ENCODE assay signal across 12 cellular contexts in genomic region chr22:50756406-50756805, GRCh38. TPM values are rescaled to one million over a fixed set of nuclear protein-coding genes. Genes with fewer than 3 reads are reported as not detected.
DNase-seq lines count a peak whose midpoint lies in the region; ATAC-seq, FAIRE-seq and TF ChIP-seq lines count a peak whose summit lies in the region.
"Not testable (repeated sequence)": the region's sequence is repeated elsewhere in the genome, so short reads cannot be mapped to it uniquely, and the experiment has no call there.
"Had no signal": no experiment of that assay in that cellular context is flagged by ENCODE, and none has a peak within 500 bp of the region (broad histone marks: within the 10 kb centered on the region; RNA-seq: fewer than 3 reads in every experiment).

No MANE protein-coding gene starts in this region.

- not testable (repeated sequence) for H3K4me3 ChIP-seq in CD8-positive, alpha-beta T cell (ENCODE audit: low read depth, low read length)
- H3K4me3 ChIP-seq in Loucy (ENCODE audit: low read length, poor library complexity, severe bottlenecking) (peak overlapping the region; percentile 77), dorsolateral prefrontal cortex (peak overlapping the region in 35 of 59 donors; percentile 24 to 75 (median 63)), HepG2 (replicated peaks in 1 of 3; ENCODE audit: insufficient read depth in 1 of 3, low read depth in 2 of 3, low read length in 3 of 3) (peak overlapping the region in 1 of 3 experiments; percentile 16; a peak in 1 of 6 replicates), neuron (ENCODE audit: low read length) (peak overlapping the region; percentile 23), thoracic aorta (peak overlapping the region; percentile 70)

- in situ Hi-C loops in HepG2 (cut with HindIII; ENCODE audit: extremely low pct_ligation_motif_present, low pct_unique_long_range_greater_than_20kb): not testable (repeated sequence)

- not testable (repeated sequence) for TF ChIP-seq EP300 in HepG2 (IDR thresholded peaks at IDR 0.05; ENCODE audit: low read depth in 2 of 2, low read length in 2 of 2); HepG2 (CRISPR knock-in tag; IDR thresholded peaks at IDR 0.05; ENCODE audit: borderline replicate concordance)

- not testable (repeated sequence) for H3K4me1 ChIP-seq in CD8-positive, alpha-beta T cell (ENCODE audit: insufficient read depth, low read length); Loucy (ENCODE audit: insufficient read depth, low read length, poor library complexity, severe bottlenecking); HepG2 (ENCODE audit: insufficient read depth, low read length); neuron (ENCODE audit: insufficient read depth, low read length); thoracic aorta (ENCODE audit: control insufficient read depth in 1 of 2, low read depth in 2 of 2)

- H3K36me3 ChIP-seq in CD8-positive, alpha-beta T cell (ENCODE audit: insufficient read depth, low read length); Loucy (ENCODE audit: insufficient read depth, low read length); HepG2 (replicated peaks in 1 of 2; ENCODE audit: control insufficient read depth in 1 of 2, insufficient read depth in 2 of 2, low read length in 2 of 2); neuron (ENCODE audit: insufficient read depth, low read length); thoracic aorta: not testable (repeated sequence)

- not testable (repeated sequence) for TF ChIP-seq CTCF in CD8-positive, alpha-beta T cell (IDR thresholded peaks at IDR 0.05); Loucy (conservative IDR thresholded peaks at IDR 0.05; ENCODE audit: low read length); dorsolateral prefrontal cortex (IDR thresholded peaks at IDR 0.05 in 54 of 56, conservative IDR thresholded peaks at IDR 0.05 in 2 of 56; ENCODE audit: low read depth in 1 of 56, partially characterized antibody in 56 of 56); HepG2 (CRISPR knock-in tag; IDR thresholded peaks at IDR 0.05); thoracic aorta (IDR thresholded peaks at IDR 0.05)

- not testable (repeated sequence) for H3K4me2 ChIP-seq in Loucy (ENCODE audit: low read depth, low read length, poor library complexity, severe bottlenecking)
- H3K4me2 ChIP-seq in HepG2 (ENCODE audit: low read depth, low read length): peak overlapping the region; percentile 18; the same call in 1 of the 2 replicates

- H3K4me3 Mint-ChIP-seq in CD8-positive, alpha-beta T cell: peak overlapping the region; percentile 98
- peak overlapping the region; percentile 74 for H3K4me3 Mint-ChIP-seq in activated CD4-positive, alpha-beta T cell treated with anti-CD3 and anti-CD28 coated beads for 36 hours
- peak overlapping the region; percentile 96 for H3K4me3 Mint-ChIP-seq in activated naive CD4-positive, alpha-beta T cell treated with anti-CD3 and anti-CD28 coated beads, Interleukin-2, amount 50 U/mL, for 24 hours

- 0% methylated on average over 1 of the region's 9 CpGs for WGBS in HepG2 (ENCODE audit: low lambda C conversion rate)

- DNase-seq in CD8-positive, alpha-beta T cell: peak in 2 of 7 experiments; percentile 25 to 55
- not testable (repeated sequence) for DNase-seq in activated CD4-positive, alpha-beta T cell treated with anti-CD3 and anti-CD28 coated beads for 36 hours; dorsolateral prefrontal cortex; HepG2 (ENCODE audit: low spot score); thoracic aorta (ENCODE audit: low spot score)

- peak overlapping the region; percentile 60 for H3K9ac ChIP-seq in Loucy (ENCODE audit: low read depth, low read length, poor library complexity, severe bottlenecking)
- H3K9ac ChIP-seq in HepG2 (ENCODE audit: insufficient read depth, low read depth, low read length): not testable (repeated sequence)

- H3F3A ChIP-seq in Loucy (ENCODE audit: low read depth): not testable (repeated sequence)

- not testable (repeated sequence) for H3K79me2 ChIP-seq in Loucy (ENCODE audit: insufficient read depth, low read length); HepG2 (ENCODE audit: insufficient read depth, low read length)

- CTCF ChIA-PET in CD8-positive, alpha-beta T cell (lab: Charles Lee): interaction anchor here (2.0 to 2.3 kb wide), 2 partner anchors 25 to 136 kb away, joined by 4 to 6 read pairs; no protein-coding TSS in a partner anchor
- CTCF ChIA-PET in activated CD4-positive, alpha-beta T cell treated with anti-CD3 and anti-CD28 coated beads for 36 hours (lab: Charles Lee): interaction anchor here (0.6 kb wide), 1 partner anchor 192 kb away, joined by 3 read pairs; no protein-coding TSS in a partner anchor
- CTCF ChIA-PET in HepG2 (lab: Yijun Ruan, JAX; ENCODE audit: low intra/inter-chr PET ratio, low total read pairs): not testable (repeated sequence)

- peaks cover 14% of the 10 kb centered on the region for H3K4me1 Mint-ChIP-seq in CD8-positive, alpha-beta T cell (ENCODE audit: low read depth)
- not testable (repeated sequence) for H3K4me1 Mint-ChIP-seq in activated CD4-positive, alpha-beta T cell treated with anti-CD3 and anti-CD28 coated beads for 36 hours
- H3K4me1 Mint-ChIP-seq in activated naive CD4-positive, alpha-beta T cell treated with anti-CD3 and anti-CD28 coated beads, Interleukin-2, amount 50 U/mL, for 24 hours: peaks cover 18% of the 10 kb centered on the region

- peak overlapping the region; percentile 97 for H3K27ac Mint-ChIP-seq in CD8-positive, alpha-beta T cell
- not testable (repeated sequence) for H3K27ac Mint-ChIP-seq in activated CD4-positive, alpha-beta T cell treated with anti-CD3 and anti-CD28 coated beads for 36 hours; activated naive CD4-positive, alpha-beta T cell treated with anti-CD3 and anti-CD28 coated beads, Interleukin-2, amount 50 U/mL, for 24 hours

- POLR2A ChIA-PET in CD8-positive, alpha-beta T cell (lab: Charles Lee); activated CD4-positive, alpha-beta T cell treated with anti-CD3 and anti-CD28 coated beads for 36 hours (lab: Charles Lee): not testable (repeated sequence)
- POLR2A ChIA-PET in HepG2 (lab: Yijun Ruan, JAX): interaction anchor here (0.9 to 1.2 kb wide), 3 partner anchors 56 to 231 kb away, joined by 3 to 7 read pairs (median 4); partner anchors contain the start of genes ARSA and SCO2

- not testable (repeated sequence) for TF ChIP-seq RAD21 in HepG2 (CRISPR knock-in tag; IDR thresholded peaks at IDR 0.05)

- not testable (repeated sequence) for H3K27me3 Mint-ChIP-seq in CD8-positive, alpha-beta T cell (ENCODE audit: low read depth); activated CD4-positive, alpha-beta T cell treated with anti-CD3 and anti-CD28 coated beads for 36 hours; activated naive CD4-positive, alpha-beta T cell treated with anti-CD3 and anti-CD28 coated beads, Interleukin-2, amount 50 U/mL, for 24 hours

- not testable (repeated sequence) for H3K9me3 ChIP-seq in CD8-positive, alpha-beta T cell (ENCODE audit: low read length); Loucy (ENCODE audit: insufficient read depth, low read depth, low read length); HepG2 (ENCODE audit: low read length); neuron (ENCODE audit: low read length); thoracic aorta

- ATAC-seq in CD8-positive, alpha-beta T cell; activated CD4-positive, alpha-beta T cell treated with anti-CD3 and anti-CD28 coated beads for 36 hours; HepG2; thoracic aorta (ENCODE audit: insufficient number of reproducible peaks, low FRiP score, low read depth): not testable (repeated sequence)

- not testable (repeated sequence) for TF ChIP-seq POLR2A in HepG2 (IDR thresholded peaks at IDR 0.05; ENCODE audit: insufficient read depth in 1 of 2, low read depth in 2 of 2, low read length in 2 of 2)

- not testable (repeated sequence) for FAIRE-seq in HepG2 (lab: Jason Lieb, UNC)

- not testable (repeated sequence) for H3K9me2 ChIP-seq in Loucy (replicated peaks; ENCODE audit: low read depth, low read length)

- H3K27ac ChIP-seq in CD8-positive, alpha-beta T cell (ENCODE audit: low read depth, low read length); HepG2 (ENCODE audit: extremely low read length, insufficient read depth, low read length); thoracic aorta: not testable (repeated sequence)
- peak overlapping the region in 1 of 59 donors; percentile 58 for H3K27ac ChIP-seq in dorsolateral prefrontal cortex

- not testable (repeated sequence) for H2AFZ ChIP-seq in Loucy (ENCODE audit: low read length); HepG2 (ENCODE audit: low read length); neuron (ENCODE audit: low read depth, low read length)

- H3K9me3 Mint-ChIP-seq in CD8-positive, alpha-beta T cell; activated CD4-positive, alpha-beta T cell treated with anti-CD3 and anti-CD28 coated beads for 36 hours (ENCODE audit: low read depth); activated naive CD4-positive, alpha-beta T cell treated with anti-CD3 and anti-CD28 coated beads, Interleukin-2, amount 50 U/mL, for 24 hours: not testable (repeated sequence)

- BruUV-seq in HepG2 (replicated peaks; lab: Mats Ljungman, UMichigan): TSS peak; percentile 69

- not testable (repeated sequence) for H3K27me3 ChIP-seq in CD8-positive, alpha-beta T cell (ENCODE audit: insufficient read depth, low read length); Loucy (ENCODE audit: insufficient read depth, low read length, poor library complexity, severe bottlenecking); dorsolateral prefrontal cortex; HepG2 (ENCODE audit: control insufficient read depth in 1 of 2, insufficient read depth in 2 of 2, low read length in 2 of 2); neuron (ENCODE audit: insufficient read depth, low read length); thoracic aorta (replicated peaks; ENCODE audit: insufficient read depth)

- H3K36me3 Mint-ChIP-seq in CD8-positive, alpha-beta T cell; activated CD4-positive, alpha-beta T cell treated with anti-CD3 and anti-CD28 coated beads for 36 hours (ENCODE audit: low read depth); activated naive CD4-positive, alpha-beta T cell treated with anti-CD3 and anti-CD28 coated beads, Interleukin-2, amount 50 U/mL, for 24 hours: not testable (repeated sequence)

- intact Hi-C loops in CD8-positive, alpha-beta T cell (cut with DNase I, micrococcal nuclease); activated CD4-positive, alpha-beta T cell treated with anti-CD3 and anti-CD28 coated beads for 36 hours (cut with DNase I, micrococcal nuclease); dorsolateral prefrontal cortex (cut with DNase I); HepG2 (cut with micrococcal nuclease; ENCODE audit: unreplicated experiment): not testable (repeated sequence)

- H4K20me1 ChIP-seq in Loucy (ENCODE audit: insufficient read depth, low read length, poor library complexity, severe bottlenecking); HepG2 (ENCODE audit: insufficient read depth, low read length): not testable (repeated sequence)

RNA-seq across cellular contexts. Expression of gene ACR, which starts 18.4 kb away (rescaled TPM):
- total RNA-seq in CD8-positive, alpha-beta T cell: not detected
- not detected for total RNA-seq in activated CD4-positive, alpha-beta T cell treated with anti-CD3 and anti-CD28 coated beads for 36 hours
- total RNA-seq in dorsolateral prefrontal cortex: 1 to 10 TPM in 55 of 120 experiments, under 1 TPM in 41, not detected in 24; 0.33 to 2.9 (median 1.1) TPM
- total RNA-seq in HepG2 (2016; rRNA removed; fragmentation: Illumina TruSeq; extraction: Trizol): not detected in 2 replicates
- not detected in 2 replicates for total RNA-seq in HepG2 (2016; cell fraction: cytosol; rRNA removed; fragmentation: Illumina TruSeq; extraction: Trizol; ENCODE audit: low read depth)
- total RNA-seq in HepG2 (2016; cell fraction: insoluble cytoplasmic fraction; rRNA removed; fragmentation: Illumina TruSeq; extraction: Trizol): not detected in 2 replicates
- not detected in 2 replicates for total RNA-seq in HepG2 (2016; cell fraction: membrane; rRNA removed; fragmentation: Illumina TruSeq; extraction: Trizol)
- not detected in 2 replicates for total RNA-seq in HepG2 (2016; cell fraction: nucleus; rRNA removed; fragmentation: Illumina TruSeq; extraction: Trizol)
- 0.15 and 0.29 TPM in 2 replicates for polyA plus RNA-seq in HepG2 (2011; rRNA removed)
- 0.04 and 0.12 TPM in 2 replicates for polyA plus RNA-seq in HepG2 (2011; cell fraction: cytosol; rRNA removed)
- polyA plus RNA-seq in HepG2 (2011; cell fraction: nucleus; rRNA removed): 0.51 and 0.73 TPM in 2 replicates
- polyA plus RNA-seq in HepG2 (2012): 0.44 TPM in 1 of 2 replicates, not detected in the other
- not detected in 2 replicates for polyA plus RNA-seq in HepG2 (2016; cell fraction: cytosol; fragmentation: Illumina TruSeq; extraction: Trizol; ENCODE audit: low read depth)
- polyA plus RNA-seq in HepG2 (2016; cell fraction: insoluble cytoplasmic fraction; fragmentation: Illumina TruSeq; extraction: Trizol; ENCODE audit: low read depth): not detected in 2 replicates
- not detected in 2 replicates for polyA plus RNA-seq in HepG2 (2016; cell fraction: membrane; fragmentation: Illumina TruSeq; extraction: Trizol; ENCODE audit: low read depth)
- polyA plus RNA-seq in HepG2 (2016; cell fraction: nucleus; fragmentation: Illumina TruSeq; extraction: Trizol; ENCODE audit: insufficient read depth, low read depth): not detected in 2 replicates
- polyA minus RNA-seq in HepG2 (2011; rRNA and poly(A)+ RNA removed; ENCODE audit: low replicate concordance): not detected in 2 replicates
- polyA minus RNA-seq in HepG2 (2011; cell fraction: cytosol; rRNA and poly(A)+ RNA removed): not detected in 2 replicates
- polyA minus RNA-seq in HepG2 (2011; cell fraction: nucleus; rRNA and poly(A)+ RNA removed): 0.62 and 0.77 TPM in 2 replicates
- total RNA-seq in thoracic aorta: not detected
- total RNA-seq: activated CD8-positive, alpha-beta memory T cell treated with anti-CD3 and anti-CD28 coated beads for 36 hours; IMR-90; mammary epithelial cell had no signal
- polyA plus RNA-seq: IMR-90, keratinocyte, mammary epithelial cell had no signal

RNA-seq across cellular contexts. Expression of gene RABL2B, which starts 27.0 kb away (rescaled TPM):
- total RNA-seq in CD8-positive, alpha-beta T cell: 10 to 100 TPM; 34.2 to 41.6 TPM
- total RNA-seq in activated CD4-positive, alpha-beta T cell treated with anti-CD3 and anti-CD28 coated beads for 36 hours: 10 to 100 TPM; 22.4 to 27.6 TPM
- total RNA-seq in dorsolateral prefrontal cortex (10 to 100 TPM; 40.2 to 93.2 (median 62.7) TPM), HepG2 (2016; rRNA removed; fragmentation: Illumina TruSeq; extraction: Trizol) (4.9 and 8.0 TPM in 2 replicates), thoracic aorta (10 to 100 TPM; 14.7 to 19.9 TPM)
- 9.0 and 9.7 TPM in 2 replicates for total RNA-seq in HepG2 (2016; cell fraction: cytosol; rRNA removed; fragmentation: Illumina TruSeq; extraction: Trizol; ENCODE audit: low read depth)
- total RNA-seq in HepG2 (2016; cell fraction: insoluble cytoplasmic fraction; rRNA removed; fragmentation: Illumina TruSeq; extraction: Trizol): 4.5 and 7.5 TPM in 2 replicates
- total RNA-seq in HepG2 (2016; cell fraction: membrane; rRNA removed; fragmentation: Illumina TruSeq; extraction: Trizol): 5.4 and 9.1 TPM in 2 replicates
- 12.7 and 14.3 TPM in 2 replicates for total RNA-seq in HepG2 (2016; cell fraction: nucleus; rRNA removed; fragmentation: Illumina TruSeq; extraction: Trizol)
- 27.9 and 28.3 TPM in 2 replicates for polyA plus RNA-seq in HepG2 (2011; rRNA removed)
- 8.2 and 9.8 TPM in 2 replicates for polyA plus RNA-seq in HepG2 (2011; cell fraction: cytosol; rRNA removed)
- polyA plus RNA-seq in HepG2 (2011; cell fraction: nucleus; rRNA removed): 75.3 and 87.9 TPM in 2 replicates
- polyA plus RNA-seq in HepG2 (2012): 9.5 and 9.6 TPM in 2 replicates
- 4.1 and 6.8 TPM in 2 replicates for polyA plus RNA-seq in HepG2 (2016; cell fraction: cytosol; fragmentation: Illumina TruSeq; extraction: Trizol; ENCODE audit: low read depth)
- polyA plus RNA-seq in HepG2 (2016; cell fraction: insoluble cytoplasmic fraction; fragmentation: Illumina TruSeq; extraction: Trizol; ENCODE audit: low read depth): 11.8 and 12.5 TPM in 2 replicates
- 8.9 and 10.0 TPM in 2 replicates for polyA plus RNA-seq in HepG2 (2016; cell fraction: membrane; fragmentation: Illumina TruSeq; extraction: Trizol; ENCODE audit: low read depth)
- polyA plus RNA-seq in HepG2 (2016; cell fraction: nucleus; fragmentation: Illumina TruSeq; extraction: Trizol; ENCODE audit: insufficient read depth, low read depth): 38.4 and 47.1 TPM in 2 replicates
- 16.1 and 22.0 TPM in 2 replicates for polyA minus RNA-seq in HepG2 (2011; rRNA and poly(A)+ RNA removed; ENCODE audit: low replicate concordance)
- 4.2 and 4.7 TPM in 2 replicates for polyA minus RNA-seq in HepG2 (2011; cell fraction: cytosol; rRNA and poly(A)+ RNA removed)
- 21.5 and 23.5 TPM in 2 replicates for polyA minus RNA-seq in HepG2 (2011; cell fraction: nucleus; rRNA and poly(A)+ RNA removed)
